Comparison of ENCODE assay signal across 32 cellular contexts in the genomic region with DNA sequence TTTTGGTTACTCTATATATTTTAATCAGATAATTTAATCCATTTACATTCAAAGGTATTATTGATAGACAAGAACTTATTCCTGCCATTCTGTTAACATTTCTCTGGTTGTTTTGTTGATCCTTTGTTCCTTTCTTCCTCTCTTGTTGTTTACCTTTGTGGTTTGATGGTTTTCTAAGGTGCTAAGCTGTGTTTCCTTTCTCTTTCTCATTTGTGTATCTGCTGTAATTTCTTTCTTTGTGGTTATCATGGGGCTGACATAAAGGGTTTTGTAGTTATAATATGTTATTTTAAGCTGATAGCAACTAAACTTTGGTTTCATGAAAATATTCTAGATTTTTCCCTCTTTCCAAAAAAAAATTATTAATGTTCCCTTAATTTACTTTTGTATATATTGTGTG.
"Had no signal": no experiment of that assay in that cellular context is flagged by ENCODE, and none has a peak within 500 bp of the region (broad histone marks: within the 10 kb centered on the region; RNA-seq: fewer than 3 reads in every experiment).

No MANE protein-coding gene starts in this region.

- DNase-seq: MG63, NCI-H1048, NCI-H1092 treated with DMSO at 0.1 percent for 48 hours, NCI-H1105 treated with DMSO at 0.1 percent for 48 hours, NCI-H1417, NCI-H1436, NCI-H146, NCI-H1694, NCI-H187, NCI-H1930, NCI-H2029 treated with DMSO at 0.1 percent for 48 hours, NCI-H2081 treated with DMSO at 0.1 percent for 48 hours, NCI-H2107, NCI-H2171, NCI-H226, NCI-H446 treated with DMSO at 0.1 percent for 48 hours, NCI-H510A, NCI-H524, NCI-H526, NCI-H69, NCI-H748 treated with DMSO at 0.1 percent for 48 hours, NCI-H82, PC-9, SHP77, SIG-M5, SJCRH30, T-cell had no signal

- H3K4me2 ChIP-seq: PC-9 had no signal

- H3K4me3 Mint-ChIP-seq: T-cell had no signal

- H2AFZ ChIP-seq: PC-9 had no signal

- H3K27me3 ChIP-seq: MG63, SJCRH30 had no signal

- H3K36me3 ChIP-seq: MG63, SJCRH30 had no signal

- H3K27ac ChIP-seq: PC-9, RWPE1, SJCRH30, SK-N-MC had no signal

- H3K9me3 ChIP-seq: SJCRH30 had no signal

- H3K27ac Mint-ChIP-seq: T-cell had no signal

- H3K4me3 ChIP-seq: MG63, PC-9, SJCRH30, SK-N-MC had no signal

- H3K4me1 ChIP-seq: SJCRH30 had no signal

- ATAC-seq: Panc1, Right ventricle myocardium inferior, SK-N-SH treated with all-trans-retinoic acid at 6 μM for 48 hours, T-cell had no signal
